Comparison of ENCODE assay signal across 9 cellular contexts in the genomic region with DNA sequence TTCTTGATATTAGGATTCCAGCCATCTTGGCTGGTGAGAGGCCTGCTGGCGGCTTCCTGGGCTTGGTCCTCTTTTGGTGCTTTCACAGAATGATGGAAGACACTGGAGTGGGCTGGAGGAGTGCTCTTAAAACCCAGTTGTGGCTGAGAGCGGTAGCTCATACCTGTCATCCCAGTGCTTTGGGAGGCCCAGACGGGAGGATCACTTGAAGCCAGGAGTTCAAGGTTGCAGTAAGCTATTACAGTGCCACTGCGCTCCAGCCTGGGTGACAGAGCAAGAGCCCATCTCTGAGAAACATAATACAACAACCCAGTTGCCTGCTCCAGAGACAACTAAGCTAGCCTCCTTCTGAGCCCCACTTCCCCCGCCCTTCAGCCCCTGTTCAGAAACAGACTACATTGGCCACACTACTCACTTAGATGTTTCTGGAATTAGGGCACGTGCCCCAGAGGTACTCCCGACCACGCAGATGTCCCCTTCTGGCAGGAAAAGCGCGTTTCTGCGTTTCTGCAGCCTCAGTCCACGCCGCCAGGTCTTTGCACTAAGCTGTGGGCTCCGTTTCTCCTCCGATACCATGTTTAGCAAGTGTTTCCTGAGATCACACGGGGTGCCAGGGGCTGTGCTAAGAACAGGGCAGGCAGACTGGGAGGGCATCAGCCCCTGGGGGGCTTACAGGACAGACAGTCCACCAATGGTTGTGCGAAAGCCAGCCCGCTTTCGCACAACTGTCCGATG. TPM values are rescaled to one million over a fixed set of nuclear protein-coding genes. Genes with fewer than 3 reads are reported as not detected.
DNase-seq lines count a peak whose midpoint lies in the region; ATAC-seq and TF ChIP-seq lines count a peak whose summit lies in the region.
"Had no signal": no experiment of that assay in that cellular context is flagged by ENCODE, and none has a peak within 500 bp of the region (broad histone marks: within the 10 kb centered on the region; RNA-seq: fewer than 3 reads in every experiment).

No MANE protein-coding gene starts in this region.

- H3K9me3 ChIP-seq in CD4-positive, CD25-positive, alpha-beta regulatory T cell (ENCODE audit: control insufficient read depth in 2 of 2, low read length in 2 of 2), result no peaks in the 10 kb centered on the region
- no peaks in the 10 kb centered on the region for H3K9me3 ChIP-seq in prostate gland

- H3K27ac Mint-ChIP-seq in CD4-positive, CD25-positive, alpha-beta regulatory T cell, result peak overlapping the region; percentile 95 to 98 (median 98)
- H3K27ac Mint-ChIP-seq in activated naive CD4-positive, alpha-beta T cell treated with anti-CD3 and anti-CD28 coated beads for 36 hours, result peak overlapping the region; percentile 100

- intact Hi-C loops in activated naive CD4-positive, alpha-beta T cell treated with anti-CD3 and anti-CD28 coated beads for 36 hours (cut with micrococcal nuclease), result loop anchor here (1.0 to 10.0 kb wide), 4 partner anchors 32 to 779 kb away; a partner anchor contains a TSS
- intact Hi-C loops in prostate gland (cut with DNase I), result no loop called here

- H3K4me3 ChIP-seq in CD4-positive, CD25-positive, alpha-beta regulatory T cell (ENCODE audit: low read depth, low read length), result peak overlapping the region; percentile 90
- H3K4me3 ChIP-seq in HL-60 (replicated peaks; ENCODE audit: insufficient read depth, low read length) (peak overlapping the region; percentile 75), rectal smooth muscle tissue (ENCODE audit: low read length) (peak overlapping the region; percentile 11), prostate gland (no peak overlapping the region)

- TF ChIP-seq CTCF in HL-60 (IDR thresholded peaks at IDR 0.05; ENCODE audit: insufficient read depth, low read length) (no peak), prostate gland (IDR thresholded peaks at IDR 0.05) (no peak)

- peak; percentile 12 to 15 for ATAC-seq in CD4-positive, CD25-positive, alpha-beta regulatory T cell (ENCODE audit: low read depth in 2 of 2)
- ATAC-seq: Panc1 had no signal

- WGBS in prostate gland, result 89% methylated on average over 20 of the region's 20 CpGs

- H3K36me3 Mint-ChIP-seq in CD4-positive, CD25-positive, alpha-beta regulatory T cell, result peaks cover 4% of the 10 kb centered on the region
- H3K36me3 Mint-ChIP-seq in activated naive CD4-positive, alpha-beta T cell treated with anti-CD3 and anti-CD28 coated beads for 36 hours (ENCODE audit: low read depth), result peaks cover 17% of the 10 kb centered on the region

- H3K27me3 Mint-ChIP-seq in CD4-positive, CD25-positive, alpha-beta regulatory T cell, result peaks cover 9% of the 10 kb centered on the region
- H3K27me3 Mint-ChIP-seq in activated naive CD4-positive, alpha-beta T cell treated with anti-CD3 and anti-CD28 coated beads for 36 hours (ENCODE audit: low read depth), result no peaks in the 10 kb centered on the region

- H3K9me3 Mint-ChIP-seq in CD4-positive, CD25-positive, alpha-beta regulatory T cell, result peaks cover 0 to 2% (median 0%) of the 10 kb centered on the region in 7 donors
- no peaks in the 10 kb centered on the region for H3K9me3 Mint-ChIP-seq in activated naive CD4-positive, alpha-beta T cell treated with anti-CD3 and anti-CD28 coated beads for 36 hours

- peak overlapping the region; percentile 96 to 99 (median 98) for H3K4me3 Mint-ChIP-seq in CD4-positive, CD25-positive, alpha-beta regulatory T cell
- peak overlapping the region; percentile 99 for H3K4me3 Mint-ChIP-seq in activated naive CD4-positive, alpha-beta T cell treated with anti-CD3 and anti-CD28 coated beads for 36 hours

- H3K4me1 Mint-ChIP-seq in CD4-positive, CD25-positive, alpha-beta regulatory T cell, result peaks cover 0 to 85% (median 53%) of the 10 kb centered on the region in 4 donors
- peaks cover 65% of the 10 kb centered on the region for H3K4me1 Mint-ChIP-seq in activated naive CD4-positive, alpha-beta T cell treated with anti-CD3 and anti-CD28 coated beads for 36 hours (ENCODE audit: low read depth)

- peak in 2 of 3 donors; percentile 27 to 48 for DNase-seq in CD4-positive, CD25-positive, alpha-beta regulatory T cell
- DNase-seq in HL-60 (ENCODE audit: low read depth in 1 of 2, low spot score in 1 of 2), result peak in 1 of 2 experiments; percentile 73
- DNase-seq in activated naive CD4-positive, alpha-beta T cell treated with anti-CD3 and anti-CD28 coated beads for 36 hours, result peak; percentile 66
- no peak for DNase-seq in COR-L47 (lab: John Stamatoyannopoulos, UW)
- no peak for DNase-seq in prostate gland (ENCODE audit: low spot score)
- DNase-seq in NCI-H1048 (lab: John Stamatoyannopoulos, UW), result no peak
- no peak for DNase-seq in NCI-H524 treated with DMSO at 0.1 percent for 48 hours (lab: John Stamatoyannopoulos, UW)

- H3K27ac ChIP-seq in CD4-positive, CD25-positive, alpha-beta regulatory T cell (ENCODE audit: insufficient read depth, low read length, poor library complexity, severe bottlenecking), result peak overlapping the region; percentile 82
- H3K27ac ChIP-seq in HL-60 (replicated peaks), result peak overlapping the region; percentile 93
- no peak overlapping the region for H3K27ac ChIP-seq in rectal smooth muscle tissue (ENCODE audit: low read depth, low read length)
- no peak overlapping the region for H3K27ac ChIP-seq in prostate gland

- no peak overlapping the region for H3K9ac ChIP-seq in rectal smooth muscle tissue (ENCODE audit: low read length)

- no peak for TF ChIP-seq POLR2A in prostate gland (IDR thresholded peaks at IDR 0.05)

- H3K4me1 ChIP-seq in CD4-positive, CD25-positive, alpha-beta regulatory T cell (ENCODE audit: control insufficient read depth, insufficient read depth, low read length, poor library complexity, severe bottlenecking), result peaks cover 78% of the 10 kb centered on the region
- no peaks in the 10 kb centered on the region for H3K4me1 ChIP-seq in rectal smooth muscle tissue (ENCODE audit: control insufficient read depth, insufficient read depth, low read length)
- H3K4me1 ChIP-seq in prostate gland (replicated peaks), result no peaks in the 10 kb centered on the region

- H3K36me3 ChIP-seq in CD4-positive, CD25-positive, alpha-beta regulatory T cell (ENCODE audit: control insufficient read depth, insufficient read depth, low read length), result no peaks in the 10 kb centered on the region
- H3K36me3 ChIP-seq in rectal smooth muscle tissue (ENCODE audit: control insufficient read depth, insufficient read depth, low read length) (no peaks in the 10 kb centered on the region), prostate gland (no peaks in the 10 kb centered on the region)

- no peaks in the 10 kb centered on the region for H3K27me3 ChIP-seq in CD4-positive, CD25-positive, alpha-beta regulatory T cell (ENCODE audit: control insufficient read depth, insufficient read depth, low read length)
- H3K27me3 ChIP-seq in HL-60 (ENCODE audit: insufficient read depth, poor library complexity, severe bottlenecking), result no peaks in the 10 kb centered on the region
- H3K27me3 ChIP-seq in rectal smooth muscle tissue (ENCODE audit: control insufficient read depth, insufficient read depth, low read length), result peaks cover 3% of the 10 kb centered on the region
- H3K27me3 ChIP-seq in prostate gland (replicated peaks; ENCODE audit: insufficient read depth), result no peaks in the 10 kb centered on the region

- CTCF ChIA-PET in activated naive CD4-positive, alpha-beta T cell treated with anti-CD3 and anti-CD28 coated beads for 36 hours (lab: Charles Lee), result interaction anchor here (0.6 to 5.5 kb wide), 12 partner anchors 9 to 803 kb away, joined by 3 to 73 read pairs (median 4); no protein-coding TSS in a partner anchor

RNA-seq across cellular contexts. Expression of a gene that starts 2.4 kb away (rescaled TPM):
- 187 TPM for total RNA-seq in CD4-positive, CD25-positive, alpha-beta regulatory T cell
- 10 to 100 TPM; 47.3 to 63.2 (median 52.5) TPM for polyA plus RNA-seq in CD4-positive, CD25-positive, alpha-beta regulatory T cell
- total RNA-seq in activated naive CD4-positive, alpha-beta T cell treated with anti-CD3 and anti-CD28 coated beads for 36 hours, result 100 to 1,000 TPM in 1 of 2 experiments, 10 to 100 TPM in 1; 96.6 to 101 TPM
- 10 to 100 TPM in 1 of 2 donors, 1 to 10 TPM in 1; 5.3 to 12.9 TPM for total RNA-seq in prostate gland

Comparison
In these comparisons a context has a peak if more than half of its experiments do, and no peak if none do; other contexts are left out.
1. DNase-seq: peak in CD4-positive, CD25-positive, alpha-beta regulatory T cell (2 of 3) and activated naive CD4-positive, alpha-beta T cell treated with anti-CD3 and anti-CD28 coated beads for 36 hours (single experiment); none in COR-L47 (single experiment), prostate gland (single experiment), NCI-H1048 (single experiment) and NCI-H524 treated with DMSO at 0.1 percent for 48 hours (single experiment).
2. H3K27ac ChIP-seq: peak in CD4-positive, CD25-positive, alpha-beta regulatory T cell (single experiment) and HL-60 (single experiment); none in rectal smooth muscle tissue (single experiment) and prostate gland (0 of 2).
3. H3K4me3 ChIP-seq: peak in CD4-positive, CD25-positive, alpha-beta regulatory T cell (single experiment), HL-60 (single experiment) and rectal smooth muscle tissue (single experiment); none in prostate gland (0 of 2).
4. RNA of a gene that starts 2.4 kb away (total RNA-seq): 187 TPM in CD4-positive, CD25-positive, alpha-beta regulatory T cell (single experiment) and 96.6 to 101 TPM in activated naive CD4-positive, alpha-beta T cell treated with anti-CD3 and anti-CD28 coated beads for 36 hours; 5.3 to 12.9 TPM in prostate gland; every median in the first group is over 4 times any median in the second.